ENCODE assay signal across 9 cellular contexts in the genomic region with DNA sequence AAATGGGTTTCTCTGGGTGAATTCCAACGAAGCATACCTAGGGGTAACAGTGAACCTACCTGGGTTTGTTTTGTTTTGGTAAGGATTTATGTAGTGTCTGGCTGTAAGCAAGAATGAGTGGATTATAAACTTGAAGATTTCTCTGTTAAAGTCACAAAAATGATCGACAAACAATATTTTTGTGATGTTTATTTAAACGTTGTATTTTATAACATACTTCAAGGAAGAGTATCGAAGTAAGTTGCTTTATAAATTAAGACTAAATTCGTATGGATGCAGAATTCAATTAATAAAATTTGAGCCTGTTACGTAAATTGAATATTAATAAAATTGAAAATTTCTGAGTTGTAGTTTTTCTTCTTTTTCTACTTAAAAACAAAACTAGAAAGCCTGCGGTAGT. TPM values are rescaled to one million over a fixed set of nuclear protein-coding genes. Genes with fewer than 3 reads are reported as not detected.
DNase-seq lines count a peak whose midpoint lies in the region; ATAC-seq, FAIRE-seq and TF ChIP-seq lines count a peak whose summit lies in the region.
"Had no signal": no experiment of that assay in that cellular context is flagged by ENCODE, and none has a peak within 500 bp of the region (broad histone marks: within the 10 kb centered on the region; RNA-seq: fewer than 3 reads in every experiment).

No MANE protein-coding gene starts in this region.

- no peak overlapping the region for H3K27ac ChIP-seq in A673 (ENCODE audit: low read depth, low read length, poor library complexity, severe bottlenecking)
- no peak overlapping the region for H3K27ac ChIP-seq in HUES64 (ENCODE audit: low read depth, low read length)
- no peak overlapping the region for H3K27ac ChIP-seq in muscle layer of duodenum (ENCODE audit: low read length)

- CTCF ChIA-PET in A673 (lab: Charles Lee): no interaction called here

- DNase-seq in A673 (ENCODE audit: low spot score): no peak
- DNase-seq in bronchial epithelial cell (ENCODE audit: low read depth): no peak
- no peak for DNase-seq in stimulated activated naive CD4-positive, alpha-beta T cell treated with Interleukin-2 at 50 U/mL for 16 hours (lab: John Stamatoyannopoulos, UW)
- no peak for DNase-seq in foreskin melanocyte
- DNase-seq in NCI-H1105 treated with DMSO at 0.1 percent for 48 hours (lab: John Stamatoyannopoulos, UW): no peak
- DNase-seq: GF-D8 had no signal

- peak overlapping the region; percentile 48; the same call in 1 of the 2 replicates for H3K9ac ChIP-seq in HUES64 (ENCODE audit: low read depth, low read length)

- no peaks in the 10 kb centered on the region for H3K9me3 ChIP-seq in A673 (ENCODE audit: low read depth, low read length, poor library complexity, severe bottlenecking)
- H3K9me3 ChIP-seq in HUES64 (ENCODE audit: insufficient read depth, low read depth, low read length): no peaks in the 10 kb centered on the region
- no peaks in the 10 kb centered on the region for H3K9me3 ChIP-seq in muscle layer of duodenum (ENCODE audit: control insufficient read depth in 1 of 2, low read length in 2 of 2)

- H3K4me1 ChIP-seq in A673 (ENCODE audit: insufficient read depth, low read length, poor library complexity, severe bottlenecking) (no peaks in the 10 kb centered on the region), HUES64 (ENCODE audit: insufficient read depth, low read length) (peaks cover 7% of the 10 kb centered on the region; the same call in 1 of the 2 replicates), muscle layer of duodenum (ENCODE audit: control insufficient read depth in 1 of 2, insufficient read depth in 2 of 2, low read length in 2 of 2) (peaks cover 0 to 8% of the 10 kb centered on the region in 2 donors)

- ATAC-seq in HG03571 (IDR thresholded peaks at IDR 0.05; ENCODE audit: unreplicated experiment): no peak

- H3K27me3 ChIP-seq in A673 (replicated peaks; ENCODE audit: insufficient read depth, low read depth, low read length, poor library complexity) (peaks cover 43% of the 10 kb centered on the region), HUES64 (ENCODE audit: insufficient read depth, low read length) (peaks cover 40% of the 10 kb centered on the region), bronchial epithelial cell (ENCODE audit: control insufficient read depth, insufficient read depth, low read length) (no peaks in the 10 kb centered on the region), muscle layer of duodenum (ENCODE audit: low read depth, low read length) (no peaks in the 10 kb centered on the region)

- H3K4me3 ChIP-seq in A673 (ENCODE audit: low read depth, low read length, poor library complexity, severe bottlenecking): peak overlapping the region; percentile 46
- peak overlapping the region; percentile 68 for H3K4me3 ChIP-seq in HUES64 (ENCODE audit: low read length)
- peak overlapping the region; percentile 47 for H3K4me3 ChIP-seq in bronchial epithelial cell (ENCODE audit: low read depth, low read length)
- peak overlapping the region; percentile 64 to 72 for H3K4me3 ChIP-seq in muscle layer of duodenum (ENCODE audit: low read depth in 1 of 2, low read length in 2 of 2)

- intact Hi-C loops in A673 (cut with micrococcal nuclease; ENCODE audit: unreplicated experiment): no loop called here

- TF ChIP-seq CTCF in A673 (conservative IDR thresholded peaks at IDR 0.05; ENCODE audit: low read depth, low read length) (no peak), bronchial epithelial cell (IDR thresholded peaks at IDR 0.05; ENCODE audit: insufficient read depth, low read length, severe bottlenecking) (no peak)

- FAIRE-seq in bronchial epithelial cell (lab: Jason Lieb, UNC): no peak

- 74% methylated on average over 5 of the region's 7 CpGs for WGBS in HUES64

- POLR2A ChIA-PET in A673 (lab: Charles Lee; ENCODE audit: low non-redundant PET): no interaction called here

- BruUV-seq in A673 (replicated peaks; lab: Mats Ljungman, UMichigan): no TSS peak

- H3K36me3 ChIP-seq in A673 (ENCODE audit: insufficient read depth, low read length, poor library complexity, severe bottlenecking): no peaks in the 10 kb centered on the region
- no peaks in the 10 kb centered on the region for H3K36me3 ChIP-seq in HUES64 (ENCODE audit: insufficient read depth, low read length)
- no peaks in the 10 kb centered on the region for H3K36me3 ChIP-seq in bronchial epithelial cell (ENCODE audit: control insufficient read depth, insufficient read depth, low read length)
- H3K36me3 ChIP-seq in muscle layer of duodenum (ENCODE audit: control insufficient read depth in 1 of 2, insufficient read depth in 2 of 2, low read length in 2 of 2): no peaks in the 10 kb centered on the region

RNA-seq across cellular contexts. Expression of gene ZDHHC23, which starts 1.0 kb away (rescaled TPM):
- total RNA-seq in A673 (2021): 0.74 and 1.1 TPM in 2 replicates
- 4.7 TPM for polyA plus RNA-seq in HUES64 (2013, experiment 1 of 2)
- polyA plus RNA-seq in HUES64 (2013, experiment 2 of 2): 4.4 TPM
- 1.3 TPM in 2 replicates for total RNA-seq in bronchial epithelial cell
